Comparison of ENCODE assay signal across 17 cellular contexts in genomic region chr10:122999347-122999746, GRCh38. TPM values are rescaled to one million over a fixed set of nuclear protein-coding genes. Genes with fewer than 3 reads are reported as not detected.
DNase-seq lines count a peak whose midpoint lies in the region; ATAC-seq, FAIRE-seq and TF ChIP-seq lines count a peak whose summit lies in the region.
"Had no signal": no experiment of that assay in that cellular context is flagged by ENCODE, and none has a peak within 500 bp of the region (broad histone marks: within the 10 kb centered on the region; RNA-seq: fewer than 3 reads in every experiment).

No MANE protein-coding gene starts in this region.

- peak overlapping the region; percentile 33 to 75 for H3K27ac Mint-ChIP-seq in effector memory CD8-positive, alpha-beta T cell
- H3K27ac Mint-ChIP-seq in CD14-positive monocyte, result peak overlapping the region in 1 of 7 donors; percentile 18
- H3K27ac Mint-ChIP-seq: type B pancreatic cell had no signal

- WGBS in liver, result 39% methylated on average over 3 of the region's 3 CpGs
- 92% methylated on average over 3 of the region's 3 CpGs for WGBS in HepG2 (ENCODE audit: low lambda C conversion rate)

- no peak overlapping the region for H3K4me2 ChIP-seq in HepG2 (ENCODE audit: low read depth, low read length)

- peaks cover 6 to 26% (median 20%) of the 10 kb centered on the region in 4 donors for H3K4me1 ChIP-seq in liver (ENCODE audit: control insufficient read depth in 4 of 4, insufficient read depth in 4 of 4, low read length in 3 of 4)
- H3K4me1 ChIP-seq in HepG2 (ENCODE audit: insufficient read depth, low read length), result peaks cover 21% of the 10 kb centered on the region
- H3K4me1 ChIP-seq: BE2C had no signal

- H3K36me3 ChIP-seq in liver (ENCODE audit: control insufficient read depth in 4 of 4, insufficient read depth in 3 of 4, low read depth in 1 of 4, low read length in 3 of 4) (peaks cover 1 to 19% (median 15%) of the 10 kb centered on the region in 4 donors), HepG2 (replicated peaks in 1 of 2; ENCODE audit: control insufficient read depth in 1 of 2, insufficient read depth in 2 of 2, low read length in 2 of 2) (peaks cover 12 to 40% of the 10 kb centered on the region in 2 experiments)

- POLR2A ChIA-PET in HepG2 (lab: Yijun Ruan, JAX), result interaction anchor here (2.2 kb wide), 1 partner anchor 8 kb away, joined by 9 read pairs; no protein-coding TSS in a partner anchor

- peaks cover 21 to 35% of the 10 kb centered on the region in 2 donors for H3K4me1 Mint-ChIP-seq in effector memory CD8-positive, alpha-beta T cell (ENCODE audit: low read depth in 2 of 2)
- H3K4me1 Mint-ChIP-seq in CD14-positive monocyte, result peaks cover 2% of the 10 kb centered on the region

- no peaks in the 10 kb centered on the region for H3K27me3 Mint-ChIP-seq in effector memory CD8-positive, alpha-beta T cell
- peaks cover 0 to 5% (median 1%) of the 10 kb centered on the region in 3 donors for H3K27me3 Mint-ChIP-seq in CD14-positive monocyte (ENCODE audit: low read depth in 3 of 3)
- H3K27me3 Mint-ChIP-seq: naive thymus-derived CD8-positive, alpha-beta T cell; type B pancreatic cell had no signal

- DNase-seq in HepG2 (ENCODE audit: low spot score), result no peak
- peak; percentile 58 for DNase-seq in NCI-H510A (lab: John Stamatoyannopoulos, UW)
- no peak for DNase-seq in effector memory CD8-positive, alpha-beta T cell
- no peak for DNase-seq in GDM1 (lab: John Stamatoyannopoulos, UW)
- DNase-seq in CD14-positive monocyte (ENCODE audit: low spot score), result no peak
- DNase-seq: activated naive CD4-positive, alpha-beta T cell treated with anti-CD3 and anti-CD28 coated beads for 36 hours; BE2C; cerebellar nuclear complex; head of caudate nucleus; naive thymus-derived CD8-positive, alpha-beta T cell; NCI-H1092 treated with DMSO at 0.1 percent for 48 hours had no signal

- peaks cover 21% of the 10 kb centered on the region for H4K20me1 ChIP-seq in HepG2 (ENCODE audit: insufficient read depth, low read length)

- TF ChIP-seq CTCF in liver (IDR thresholded peaks at IDR 0.05; ENCODE audit: low read depth, low read length, missing input control) (no peak), HepG2 (CRISPR knock-in tag; IDR thresholded peaks at IDR 0.05) (no peak), CD14-positive monocyte (IDR thresholded peaks at IDR 0.05) (no peak)

- ATAC-seq in HepG2 (no peak), GM21619 (IDR thresholded peaks at IDR 0.05; ENCODE audit: unreplicated experiment) (no peak), SK-N-SH treated with all-trans-retinoic acid at 6 μM for 48 hours (no peak)
- ATAC-seq in effector memory CD8-positive, alpha-beta T cell (replicated peaks), result peak; percentile 55
- ATAC-seq: naive thymus-derived CD8-positive, alpha-beta T cell had no signal

- H3K9me3 ChIP-seq in liver (ENCODE audit: control insufficient read depth in 4 of 4, low read length in 3 of 4), result no peaks in the 10 kb centered on the region
- H3K9me3 ChIP-seq in HepG2 (ENCODE audit: low read length), result no peaks in the 10 kb centered on the region
- H3K9me3 ChIP-seq: BE2C had no signal

- peaks cover 46% of the 10 kb centered on the region for H3K36me3 Mint-ChIP-seq in effector memory CD8-positive, alpha-beta T cell (ENCODE audit: insufficient read depth)
- H3K36me3 Mint-ChIP-seq in CD14-positive monocyte, result peaks cover 42 to 55% of the 10 kb centered on the region in 2 donors

- no peaks in the 10 kb centered on the region for H3K9me3 Mint-ChIP-seq in effector memory CD8-positive, alpha-beta T cell
- H3K9me3 Mint-ChIP-seq in CD14-positive monocyte, result no peaks in the 10 kb centered on the region
- H3K9me3 Mint-ChIP-seq: activated naive CD4-positive, alpha-beta T cell treated with anti-CD3 and anti-CD28 coated beads for 36 hours; naive thymus-derived CD8-positive, alpha-beta T cell; type B pancreatic cell had no signal

- TF ChIP-seq RAD21 in liver (IDR thresholded peaks at IDR 0.05) (no peak), HepG2 (CRISPR knock-in tag; IDR thresholded peaks at IDR 0.05) (no peak)

- TF ChIP-seq EP300 in HepG2 (IDR thresholded peaks at IDR 0.05; ENCODE audit: low read depth in 2 of 2, low read length in 2 of 2), result no peak
- TF ChIP-seq EP300 in HepG2 (CRISPR knock-in tag; IDR thresholded peaks at IDR 0.05; ENCODE audit: borderline replicate concordance), result no peak

- H3K4me3 ChIP-seq in liver (ENCODE audit: low read depth in 1 of 3, low read length in 3 of 3) (no peak overlapping the region), HepG2 (replicated peaks in 1 of 3; ENCODE audit: insufficient read depth in 1 of 3, low read depth in 2 of 3, low read length in 3 of 3) (no peak overlapping the region)

- in situ Hi-C loops in HepG2 (cut with HindIII; ENCODE audit: extremely low pct_ligation_motif_present, low pct_unique_long_range_greater_than_20kb), result no loop called here

- peak overlapping the region in 1 of 2 donors; percentile 23 for H3K4me3 Mint-ChIP-seq in effector memory CD8-positive, alpha-beta T cell
- H3K4me3 Mint-ChIP-seq in CD14-positive monocyte, result no peak overlapping the region
- H3K4me3 Mint-ChIP-seq: activated naive CD4-positive, alpha-beta T cell treated with anti-CD3 and anti-CD28 coated beads for 36 hours; naive thymus-derived CD8-positive, alpha-beta T cell; type B pancreatic cell had no signal

- no peak for FAIRE-seq in HepG2 (lab: Jason Lieb, UNC)
- FAIRE-seq: endothelial cell of umbilical vein, GM19239 had no signal

- peaks cover 53% of the 10 kb centered on the region for H3K79me2 ChIP-seq in HepG2 (ENCODE audit: insufficient read depth, low read length)

- intact Hi-C loops in HepG2 (cut with micrococcal nuclease; ENCODE audit: unreplicated experiment) (no loop called here), CD14-positive monocyte (cut with micrococcal nuclease) (no loop called here)

- no peak overlapping the region for H3K27ac ChIP-seq in liver (ENCODE audit: low read depth in 1 of 2, low read length in 2 of 2)
- no peak overlapping the region for H3K27ac ChIP-seq in HepG2 (ENCODE audit: extremely low read length, insufficient read depth, low read length)

- H3K9ac ChIP-seq in liver (ENCODE audit: low read depth in 1 of 2, low read length in 2 of 2) (no peak overlapping the region), HepG2 (ENCODE audit: insufficient read depth, low read depth, low read length) (no peak overlapping the region)

- CTCF ChIA-PET in HepG2 (lab: Yijun Ruan, JAX; ENCODE audit: low intra/inter-chr PET ratio, low total read pairs), result no interaction called here

- no TSS peak for BruUV-seq in HepG2 (replicated peaks; lab: Mats Ljungman, UMichigan)

- H3K27me3 ChIP-seq in liver (ENCODE audit: control insufficient read depth in 4 of 4, insufficient read depth in 4 of 4, low read length in 3 of 4), result no peaks in the 10 kb centered on the region
- no peaks in the 10 kb centered on the region for H3K27me3 ChIP-seq in HepG2 (ENCODE audit: control insufficient read depth in 1 of 2, insufficient read depth in 2 of 2, low read length in 2 of 2)
- H3K27me3 ChIP-seq: BE2C had no signal

- no peak overlapping the region for H2AFZ ChIP-seq in HepG2 (ENCODE audit: low read length)

- no peak for TF ChIP-seq POLR2A in HepG2 (IDR thresholded peaks at IDR 0.05; ENCODE audit: insufficient read depth in 1 of 2, low read depth in 2 of 2, low read length in 2 of 2)

RNA-seq across cellular contexts. Expression of gene IKZF5, which starts 9.2 kb away (rescaled TPM):
- total RNA-seq in liver (1 to 10 TPM; 6.4 to 7.9 TPM), HepG2 (2016; rRNA removed; fragmentation: Illumina TruSeq; extraction: Trizol) (3.7 and 4.1 TPM in 2 replicates)
- polyA plus RNA-seq in liver (1 to 10 TPM; 5.0 to 9.4 TPM), HepG2 (2011; rRNA removed) (11.3 and 12.0 TPM in 2 replicates), CD14-positive monocyte (1 to 10 TPM; 8.6 to 9.8 TPM)
- 0.61 and 0.62 TPM in 2 replicates for total RNA-seq in HepG2 (2016; cell fraction: cytosol; rRNA removed; fragmentation: Illumina TruSeq; extraction: Trizol; ENCODE audit: low read depth)
- 3.1 and 4.8 TPM in 2 replicates for total RNA-seq in HepG2 (2016; cell fraction: insoluble cytoplasmic fraction; rRNA removed; fragmentation: Illumina TruSeq; extraction: Trizol)
- total RNA-seq in HepG2 (2016; cell fraction: membrane; rRNA removed; fragmentation: Illumina TruSeq; extraction: Trizol), result 2.5 and 3.3 TPM in 2 replicates
- 8.2 and 9.7 TPM in 2 replicates for total RNA-seq in HepG2 (2016; cell fraction: nucleus; rRNA removed; fragmentation: Illumina TruSeq; extraction: Trizol)
- 4.6 and 5.5 TPM in 2 replicates for polyA plus RNA-seq in HepG2 (2011; cell fraction: cytosol; rRNA removed)
- 12.2 and 13.5 TPM in 2 replicates for polyA plus RNA-seq in HepG2 (2011; cell fraction: nucleus; rRNA removed)
- 9.4 and 13.5 TPM in 2 replicates for polyA plus RNA-seq in HepG2 (2012)
- polyA plus RNA-seq in HepG2 (2016; cell fraction: cytosol; fragmentation: Illumina TruSeq; extraction: Trizol; ENCODE audit: low read depth), result 1.1 and 1.2 TPM in 2 replicates
- polyA plus RNA-seq in HepG2 (2016; cell fraction: insoluble cytoplasmic fraction; fragmentation: Illumina TruSeq; extraction: Trizol; ENCODE audit: low read depth), result 13.5 and 14.5 TPM in 2 replicates
- 3.2 and 5.6 TPM in 2 replicates for polyA plus RNA-seq in HepG2 (2016; cell fraction: membrane; fragmentation: Illumina TruSeq; extraction: Trizol; ENCODE audit: low read depth)
- polyA plus RNA-seq in HepG2 (2016; cell fraction: nucleus; fragmentation: Illumina TruSeq; extraction: Trizol; ENCODE audit: insufficient read depth, low read depth), result 18.6 and 19.5 TPM in 2 replicates
- 6.1 and 9.1 TPM in 2 replicates for polyA minus RNA-seq in HepG2 (2011; rRNA and poly(A)+ RNA removed; ENCODE audit: low replicate concordance)
- polyA minus RNA-seq in HepG2 (2011; cell fraction: cytosol; rRNA and poly(A)+ RNA removed), result 4.9 and 5.3 TPM in 2 replicates
- 21.5 and 26.7 TPM in 2 replicates for polyA minus RNA-seq in HepG2 (2011; cell fraction: nucleus; rRNA and poly(A)+ RNA removed)

RNA-seq across cellular contexts. Expression of gene ACADSB, which starts 9.5 kb away (rescaled TPM):
- total RNA-seq in liver (100 to 1,000 TPM in 1 of 2 donors, 10 to 100 TPM in 1; 97.9 to 164 TPM), HepG2 (2016; rRNA removed; fragmentation: Illumina TruSeq; extraction: Trizol) (80.0 and 186 TPM in 2 replicates)
- polyA plus RNA-seq in liver (100 to 1,000 TPM; 103 to 118 TPM), HepG2 (2011; rRNA removed) (76.6 and 87.6 TPM in 2 replicates), CD14-positive monocyte (10 to 100 TPM in 1 of 2 donors, 1 to 10 TPM in 1; 7.5 to 14.7 TPM)
- total RNA-seq in HepG2 (2016; cell fraction: cytosol; rRNA removed; fragmentation: Illumina TruSeq; extraction: Trizol; ENCODE audit: low read depth), result 4.1 and 6.0 TPM in 2 replicates
- total RNA-seq in HepG2 (2016; cell fraction: insoluble cytoplasmic fraction; rRNA removed; fragmentation: Illumina TruSeq; extraction: Trizol), result 83.2 and 181 TPM in 2 replicates
- total RNA-seq in HepG2 (2016; cell fraction: membrane; rRNA removed; fragmentation: Illumina TruSeq; extraction: Trizol), result 18.7 and 22.3 TPM in 2 replicates
- 56.2 and 60.6 TPM in 2 replicates for total RNA-seq in HepG2 (2016; cell fraction: nucleus; rRNA removed; fragmentation: Illumina TruSeq; extraction: Trizol)
- 29.9 and 54.9 TPM in 2 replicates for polyA plus RNA-seq in HepG2 (2011; cell fraction: cytosol; rRNA removed)
- polyA plus RNA-seq in HepG2 (2011; cell fraction: nucleus; rRNA removed), result 44.5 and 55.6 TPM in 2 replicates
- polyA plus RNA-seq in HepG2 (2012), result 86.5 and 157 TPM in 2 replicates
- polyA plus RNA-seq in HepG2 (2016; cell fraction: cytosol; fragmentation: Illumina TruSeq; extraction: Trizol; ENCODE audit: low read depth), result 2.0 and 3.4 TPM in 2 replicates
- 165 TPM in 2 replicates for polyA plus RNA-seq in HepG2 (2016; cell fraction: insoluble cytoplasmic fraction; fragmentation: Illumina TruSeq; extraction: Trizol; ENCODE audit: low read depth)
- 8.4 and 9.5 TPM in 2 replicates for polyA plus RNA-seq in HepG2 (2016; cell fraction: membrane; fragmentation: Illumina TruSeq; extraction: Trizol; ENCODE audit: low read depth)
- 75.5 and 83.4 TPM in 2 replicates for polyA plus RNA-seq in HepG2 (2016; cell fraction: nucleus; fragmentation: Illumina TruSeq; extraction: Trizol; ENCODE audit: insufficient read depth, low read depth)
- polyA minus RNA-seq in HepG2 (2011; rRNA and poly(A)+ RNA removed; ENCODE audit: low replicate concordance), result 1.1 and 23.6 TPM in 2 replicates
- polyA minus RNA-seq in HepG2 (2011; cell fraction: cytosol; rRNA and poly(A)+ RNA removed), result 44.7 and 65.6 TPM in 2 replicates
- polyA minus RNA-seq in HepG2 (2011; cell fraction: nucleus; rRNA and poly(A)+ RNA removed), result 83.4 and 110 TPM in 2 replicates

RNA-seq across cellular contexts. Expression of gene PSTK, which starts 19.1 kb away (rescaled TPM):
- total RNA-seq in liver, result 1 to 10 TPM; 2.3 to 4.6 TPM
- 1 to 10 TPM; 2.4 to 5.1 TPM for polyA plus RNA-seq in liver
- total RNA-seq in HepG2 (2016; rRNA removed; fragmentation: Illumina TruSeq; extraction: Trizol), result 9.3 and 9.8 TPM in 2 replicates
- total RNA-seq in HepG2 (2016; cell fraction: cytosol; rRNA removed; fragmentation: Illumina TruSeq; extraction: Trizol; ENCODE audit: low read depth), result 6.0 TPM in 2 replicates
- 9.1 and 10.9 TPM in 2 replicates for total RNA-seq in HepG2 (2016; cell fraction: insoluble cytoplasmic fraction; rRNA removed; fragmentation: Illumina TruSeq; extraction: Trizol)
- 7.5 and 8.6 TPM in 2 replicates for total RNA-seq in HepG2 (2016; cell fraction: membrane; rRNA removed; fragmentation: Illumina TruSeq; extraction: Trizol)
- 8.3 and 10.9 TPM in 2 replicates for total RNA-seq in HepG2 (2016; cell fraction: nucleus; rRNA removed; fragmentation: Illumina TruSeq; extraction: Trizol)
- 7.5 and 8.2 TPM in 2 replicates for polyA plus RNA-seq in HepG2 (2011; rRNA removed)
- polyA plus RNA-seq in HepG2 (2011; cell fraction: cytosol; rRNA removed), result 5.3 and 6.7 TPM in 2 replicates
- 5.6 and 6.5 TPM in 2 replicates for polyA plus RNA-seq in HepG2 (2011; cell fraction: nucleus; rRNA removed)
- 5.6 and 7.4 TPM in 2 replicates for polyA plus RNA-seq in HepG2 (2012)
- polyA plus RNA-seq in HepG2 (2016; cell fraction: cytosol; fragmentation: Illumina TruSeq; extraction: Trizol; ENCODE audit: low read depth), result 5.2 and 6.9 TPM in 2 replicates
- 12.0 and 12.9 TPM in 2 replicates for polyA plus RNA-seq in HepG2 (2016; cell fraction: insoluble cytoplasmic fraction; fragmentation: Illumina TruSeq; extraction: Trizol; ENCODE audit: low read depth)
- polyA plus RNA-seq in HepG2 (2016; cell fraction: membrane; fragmentation: Illumina TruSeq; extraction: Trizol; ENCODE audit: low read depth), result 6.0 and 7.2 TPM in 2 replicates
- 14.7 and 16.0 TPM in 2 replicates for polyA plus RNA-seq in HepG2 (2016; cell fraction: nucleus; fragmentation: Illumina TruSeq; extraction: Trizol; ENCODE audit: insufficient read depth, low read depth)
- 2.8 and 4.0 TPM in 2 replicates for polyA minus RNA-seq in HepG2 (2011; rRNA and poly(A)+ RNA removed; ENCODE audit: low replicate concordance)
- 2.2 and 3.2 TPM in 2 replicates for polyA minus RNA-seq in HepG2 (2011; cell fraction: cytosol; rRNA and poly(A)+ RNA removed)
- polyA minus RNA-seq in HepG2 (2011; cell fraction: nucleus; rRNA and poly(A)+ RNA removed), result 11.8 and 12.4 TPM in 2 replicates
- 1 to 10 TPM; 3.5 to 4.7 TPM for polyA plus RNA-seq in CD14-positive monocyte

RNA-seq across cellular contexts. Expression of gene C10orf88, which starts 45.3 kb away (rescaled TPM):
- total RNA-seq in liver (1 to 10 TPM; 4.3 to 8.4 TPM), HepG2 (2016; rRNA removed; fragmentation: Illumina TruSeq; extraction: Trizol) (11.8 and 13.4 TPM in 2 replicates)
- polyA plus RNA-seq in liver (1 to 10 TPM; 2.2 to 3.0 TPM), HepG2 (2011; rRNA removed) (4.2 and 4.6 TPM in 2 replicates), CD14-positive monocyte (1 to 10 TPM; 2.7 to 2.9 TPM)
- total RNA-seq in HepG2 (2016; cell fraction: cytosol; rRNA removed; fragmentation: Illumina TruSeq; extraction: Trizol; ENCODE audit: low read depth), result 2.0 and 2.5 TPM in 2 replicates
- 12.1 and 15.6 TPM in 2 replicates for total RNA-seq in HepG2 (2016; cell fraction: insoluble cytoplasmic fraction; rRNA removed; fragmentation: Illumina TruSeq; extraction: Trizol)
- 3.4 and 5.7 TPM in 2 replicates for total RNA-seq in HepG2 (2016; cell fraction: membrane; rRNA removed; fragmentation: Illumina TruSeq; extraction: Trizol)
- 11.3 and 14.0 TPM in 2 replicates for total RNA-seq in HepG2 (2016; cell fraction: nucleus; rRNA removed; fragmentation: Illumina TruSeq; extraction: Trizol)
- polyA plus RNA-seq in HepG2 (2011; cell fraction: cytosol; rRNA removed), result 1.3 and 2.2 TPM in 2 replicates
- polyA plus RNA-seq in HepG2 (2011; cell fraction: nucleus; rRNA removed), result 2.0 and 3.8 TPM in 2 replicates
- polyA plus RNA-seq in HepG2 (2012), result 7.5 and 9.2 TPM in 2 replicates
- 1.0 and 1.2 TPM in 2 replicates for polyA plus RNA-seq in HepG2 (2016; cell fraction: cytosol; fragmentation: Illumina TruSeq; extraction: Trizol; ENCODE audit: low read depth)
- polyA plus RNA-seq in HepG2 (2016; cell fraction: insoluble cytoplasmic fraction; fragmentation: Illumina TruSeq; extraction: Trizol; ENCODE audit: low read depth), result 13.4 and 13.5 TPM in 2 replicates
- polyA plus RNA-seq in HepG2 (2016; cell fraction: membrane; fragmentation: Illumina TruSeq; extraction: Trizol; ENCODE audit: low read depth), result 1.5 and 2.2 TPM in 2 replicates
- polyA plus RNA-seq in HepG2 (2016; cell fraction: nucleus; fragmentation: Illumina TruSeq; extraction: Trizol; ENCODE audit: insufficient read depth, low read depth), result 20.3 and 21.5 TPM in 2 replicates
- polyA minus RNA-seq in HepG2 (2011; rRNA and poly(A)+ RNA removed; ENCODE audit: low replicate concordance), result 1.4 and 2.6 TPM in 2 replicates
- 6.1 and 8.5 TPM in 2 replicates for polyA minus RNA-seq in HepG2 (2011; cell fraction: cytosol; rRNA and poly(A)+ RNA removed)
- 12.0 and 14.7 TPM in 2 replicates for polyA minus RNA-seq in HepG2 (2011; cell fraction: nucleus; rRNA and poly(A)+ RNA removed)
